19 cellular contexts compared by ENCODE assay signal in the genomic region with DNA sequence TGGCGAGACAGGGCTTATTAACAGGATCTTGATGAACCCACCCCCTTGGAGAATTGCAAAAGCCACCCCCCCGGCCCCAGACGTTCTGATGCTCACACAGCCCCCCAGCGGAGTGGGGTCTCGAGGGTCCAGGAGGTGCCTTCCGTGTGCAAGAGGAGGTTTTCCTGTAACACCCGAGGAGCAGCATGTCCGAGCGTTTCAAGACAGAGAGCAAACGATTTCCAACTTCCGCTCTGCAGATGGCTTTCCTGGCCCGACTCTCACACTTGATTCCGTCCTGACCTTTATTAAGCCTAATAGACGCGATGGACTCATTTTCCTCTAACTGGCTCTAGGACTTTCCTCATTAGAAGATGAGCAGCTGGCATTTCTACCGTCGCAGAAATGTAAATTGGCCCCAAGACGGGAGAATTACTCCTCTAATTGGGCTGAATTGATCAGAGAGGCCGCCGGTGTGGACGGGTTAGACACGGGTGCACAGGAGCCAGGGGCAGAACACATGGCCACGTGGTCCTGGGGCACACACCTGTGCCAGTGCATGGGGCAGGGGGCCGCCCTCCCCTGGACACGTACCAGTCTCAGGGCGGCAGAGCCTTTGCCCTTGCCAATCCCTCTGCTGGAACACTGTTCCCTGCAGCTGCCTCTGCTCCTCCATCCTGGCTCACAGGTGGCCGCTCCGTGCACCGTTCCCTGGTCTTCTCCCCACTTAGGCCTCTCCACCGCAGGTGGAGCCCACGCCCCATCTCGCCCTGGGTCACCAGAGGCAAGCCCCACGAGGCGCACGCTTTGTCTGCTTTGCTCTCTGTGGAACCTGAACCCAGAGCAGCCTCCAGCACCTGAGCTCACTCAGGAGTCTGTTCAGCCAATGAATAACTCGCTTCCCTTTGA.
A peak's percentile ranks its signal among the peaks of the same experiment; 100 is the strongest.
DNase-seq lines count a peak whose midpoint lies in the region; ATAC-seq, FAIRE-seq and TF ChIP-seq lines count a peak whose summit lies in the region.
"Had no signal": no experiment of that assay in that cellular context is flagged by ENCODE, and none has a peak within 500 bp of the region (broad histone marks: within the 10 kb centered on the region; RNA-seq: fewer than 3 reads in every experiment).

No MANE protein-coding gene starts in this region.

- ATAC-seq in RWPE2 (ENCODE audit: low read depth) (no peak), GM21723 (IDR thresholded peaks at IDR 0.05; ENCODE audit: unreplicated experiment) (no peak), gastroesophageal sphincter (no peak)

- H3K36me3 ChIP-seq in BLaER1 (no peaks in the 10 kb centered on the region), RWPE2 (ENCODE audit: low read depth) (no peaks in the 10 kb centered on the region), kidney (ENCODE audit: control insufficient read depth in 1 of 2, insufficient read depth in 2 of 2, low read length in 2 of 2) (no peaks in the 10 kb centered on the region), gastroesophageal sphincter (no peaks in the 10 kb centered on the region)

- DNase-seq in RWPE2 (ENCODE audit: low spot score) (peak; percentile 42), kidney (peak; percentile 69), retina (peak; percentile 57), putamen (ENCODE audit: low spot score) (no peak)
- DNase-seq in T-helper 2 cell treated with Interferon-gamma antibody and Interleukin-4, amounts not matched to agents 5 μg/mL and 100 μg/mL, for 36 hours (ENCODE audit: low spot score), result no peak
- DNase-seq: 8988T; AML-193; C1 segment of cervical spinal cord; CD4-positive, alpha-beta T cell; DMS79; HCEC 1CT; HFFc6 had no signal

- no peaks in the 10 kb centered on the region for H3K27me3 Mint-ChIP-seq in T-helper 2 cell treated with Interferon-gamma antibody and Interleukin-4, amounts not matched to agents 5 μg/mL and 100 μg/mL, for 36 hours (ENCODE audit: low read depth)

- H3K4me3 ChIP-seq in BLaER1 (peak overlapping the region; percentile 38; the same call in 1 of the 2 replicates), RWPE2 (ENCODE audit: severe bottlenecking) (no peak overlapping the region), kidney (ENCODE audit: low read length in 2 of 2) (no peak overlapping the region), gastroesophageal sphincter (no peak overlapping the region)

- no peaks in the 10 kb centered on the region for H3K4me1 Mint-ChIP-seq in T-helper 2 cell treated with Interferon-gamma antibody and Interleukin-4, amounts not matched to agents 5 μg/mL and 100 μg/mL, for 36 hours (ENCODE audit: low read depth)

- TF ChIP-seq CTCF in RWPE2 (IDR thresholded peaks at IDR 0.05; ENCODE audit: poor library complexity, severe bottlenecking) (no peak), kidney (IDR thresholded peaks at IDR 0.05; ENCODE audit: borderline replicate concordance, extremely low read depth, insufficient read depth) (no peak), gastroesophageal sphincter (IDR thresholded peaks at IDR 0.05) (no peak)

- H3K27ac ChIP-seq in BLaER1 (peak overlapping the region; percentile 15), RWPE2 (ENCODE audit: poor library complexity, severe bottlenecking) (no peak overlapping the region), kidney (ENCODE audit: low read depth in 2 of 2, low read length in 2 of 2) (no peak overlapping the region), gastroesophageal sphincter (no peak overlapping the region)
- H3K27ac ChIP-seq: HL-60 had no signal

- peaks cover 34% of the 10 kb centered on the region for H3K4me1 ChIP-seq in BLaER1
- H3K4me1 ChIP-seq in RWPE2 (ENCODE audit: insufficient read depth, poor library complexity, severe bottlenecking), result no peaks in the 10 kb centered on the region
- H3K4me1 ChIP-seq in kidney (ENCODE audit: control insufficient read depth in 1 of 2, insufficient read depth in 1 of 2, low read depth in 1 of 2, low read length in 2 of 2), result no peaks in the 10 kb centered on the region
- no peaks in the 10 kb centered on the region for H3K4me1 ChIP-seq in gastroesophageal sphincter

- no peaks in the 10 kb centered on the region for H4K20me1 ChIP-seq in BLaER1

- FAIRE-seq in kidney (lab: Jason Lieb, UNC), result no peak
- FAIRE-seq: G401.6, GM12891, H1 had no signal

- 60 to 67% methylated on average over 11 to 13 of the region's 36 CpGs for WGBS in gastroesophageal sphincter (ENCODE audit: low coverage in 1 of 2), 2 donors

- peak overlapping the region; percentile 91 for H3K4me2 ChIP-seq in BLaER1

- H3K27ac Mint-ChIP-seq in T-helper 2 cell treated with Interferon-gamma antibody and Interleukin-4, amounts not matched to agents 5 μg/mL and 100 μg/mL, for 36 hours, result no peak overlapping the region
- H3K27ac Mint-ChIP-seq: CD4-positive, alpha-beta T cell; HFFc6 had no signal

- H3K9me3 Mint-ChIP-seq in T-helper 2 cell treated with Interferon-gamma antibody and Interleukin-4, amounts not matched to agents 5 μg/mL and 100 μg/mL, for 36 hours, result no peaks in the 10 kb centered on the region
- H3K9me3 Mint-ChIP-seq: CD4-positive, alpha-beta T cell had no signal

- intact Hi-C loops in kidney (cut with DNase I), result no loop called here

- H3K36me3 Mint-ChIP-seq in T-helper 2 cell treated with Interferon-gamma antibody and Interleukin-4, amounts not matched to agents 5 μg/mL and 100 μg/mL, for 36 hours (ENCODE audit: low read depth), result no peaks in the 10 kb centered on the region

- H3K9me3 ChIP-seq in BLaER1, result no peaks in the 10 kb centered on the region
- H3K9me3 ChIP-seq in RWPE2 (ENCODE audit: severe bottlenecking), result no peaks in the 10 kb centered on the region
- H3K9me3 ChIP-seq in kidney (ENCODE audit: control insufficient read depth in 1 of 2, low read length in 2 of 2), result no peaks in the 10 kb centered on the region
- no peaks in the 10 kb centered on the region for H3K9me3 ChIP-seq in gastroesophageal sphincter

- no peaks in the 10 kb centered on the region for H3K27me3 ChIP-seq in BLaER1
- H3K27me3 ChIP-seq in RWPE2 (ENCODE audit: insufficient read depth, poor library complexity, severe bottlenecking), result peaks cover 24% of the 10 kb centered on the region
- peaks cover 66% of the 10 kb centered on the region for H3K27me3 ChIP-seq in gastroesophageal sphincter

- no peak for TF ChIP-seq POLR2A in gastroesophageal sphincter (IDR thresholded peaks at IDR 0.05)

- no peak for TF ChIP-seq EP300 in gastroesophageal sphincter (IDR thresholded peaks at IDR 0.05)

- no peak overlapping the region for H3K4me3 Mint-ChIP-seq in T-helper 2 cell treated with Interferon-gamma antibody and Interleukin-4, amounts not matched to agents 5 μg/mL and 100 μg/mL, for 36 hours
- H3K4me3 Mint-ChIP-seq: CD4-positive, alpha-beta T cell; HFFc6 had no signal

- peak overlapping the region; percentile 39 for H3K9ac ChIP-seq in BLaER1
- no peak overlapping the region for H3K9ac ChIP-seq in kidney (ENCODE audit: low read length in 2 of 2)

Comparison
In these comparisons a context has a peak if more than half of its experiments do, and no peak if none do; other contexts are left out.
1. DNase-seq: peak in RWPE2 (single experiment), kidney (single experiment) and retina (single experiment); none in T-helper 2 cell treated with Interferon-gamma antibody and Interleukin-4, amounts not matched to agents 5 μg/mL and 100 μg/mL, for 36 hours (single experiment) and putamen (single experiment).